In the genomic region with DNA sequence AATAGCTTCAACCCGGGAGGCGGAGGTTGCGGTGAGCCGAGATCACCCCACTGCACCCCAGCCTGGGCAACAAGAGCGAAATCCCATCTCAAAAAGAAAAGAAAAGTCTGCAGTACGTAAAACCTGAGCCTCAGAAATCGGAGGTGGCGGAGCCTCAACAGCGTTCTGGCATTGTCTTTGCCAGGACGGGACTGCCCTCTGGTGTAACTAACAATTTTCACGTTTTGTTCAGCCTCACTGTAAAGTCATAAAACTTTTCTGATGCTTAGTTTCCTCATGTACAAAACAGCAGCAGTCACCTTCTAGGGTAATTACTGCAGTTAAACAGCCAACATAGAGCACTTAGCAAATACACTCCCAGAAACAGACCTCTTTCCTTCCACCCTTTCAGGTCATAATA, we compare ENCODE assay signal across 1 cellular context.
TF ChIP-seq lines count a peak whose summit lies in the region.

No MANE protein-coding gene starts in this region.

TF ChIP-seq in H1, 55 proteins besides CTCF, POLR2A, EP300 and RAD21 (continued from another document):
- no peak for TF ChIP-seq RXRA (IDR thresholded peaks at IDR 0.05; ENCODE audit: insufficient read depth, low read depth, low read length)
- no peak for TF ChIP-seq CBX5 (IDR thresholded peaks at IDR 0.05; ENCODE audit: low read depth, low read length)
- TF ChIP-seq ASH2L (IDR thresholded peaks at IDR 0.05; ENCODE audit: low read length): no peak
- no peak for TF ChIP-seq RFX5 (IDR thresholded peaks at IDR 0.05; ENCODE audit: borderline replicate concordance, low read depth, low read length)
- TF ChIP-seq RNF2 (IDR thresholded peaks at IDR 0.05; ENCODE audit: borderline replicate concordance, low read depth, low read length, missing control alignments, poor library complexity, severe bottlenecking): no peak
- TF ChIP-seq RBBP5 (IDR thresholded peaks at IDR 0.05; ENCODE audit: borderline replicate concordance, low read depth, low read length): no peak
- no peak for TF ChIP-seq SP2 (IDR thresholded peaks at IDR 0.05; ENCODE audit: low read length)
- no peak for TF ChIP-seq SP4 (IDR thresholded peaks at IDR 0.05; ENCODE audit: low read length)
- TF ChIP-seq NANOG (IDR thresholded peaks at IDR 0.05; ENCODE audit: insufficient read depth, low read depth, low read length, poor library complexity, severe bottlenecking): no peak
- TF ChIP-seq SIRT6 (IDR thresholded peaks at IDR 0.05; ENCODE audit: low read length): no peak
- TF ChIP-seq GABPA (IDR thresholded peaks at IDR 0.05; ENCODE audit: borderline replicate concordance, insufficient read depth, low read length): no peak
- no peak for TF ChIP-seq TAF1 (IDR thresholded peaks at IDR 0.05; ENCODE audit: low read depth, low read length)
- no peak for TF ChIP-seq EGR1 (IDR thresholded peaks at IDR 0.05; ENCODE audit: borderline replicate concordance, low read depth, low read length)
- no peak for TF ChIP-seq POLR2AphosphoS5 (IDR thresholded peaks at IDR 0.05; ENCODE audit: low read depth, low read length)
- TF ChIP-seq POU5F1 (IDR thresholded peaks at IDR 0.05; ENCODE audit: low read depth, low read length): no peak
- TF ChIP-seq BACH1 (IDR thresholded peaks at IDR 0.05; ENCODE audit: low read length): no peak
- TF ChIP-seq TCF12 (IDR thresholded peaks at IDR 0.05; ENCODE audit: low read depth, low read length): no peak
- no peak for TF ChIP-seq KDM1A (IDR thresholded peaks at IDR 0.05; ENCODE audit: borderline replicate concordance, low read length)
